ENCODE assay signal across 8 cellular contexts in the genomic region with DNA sequence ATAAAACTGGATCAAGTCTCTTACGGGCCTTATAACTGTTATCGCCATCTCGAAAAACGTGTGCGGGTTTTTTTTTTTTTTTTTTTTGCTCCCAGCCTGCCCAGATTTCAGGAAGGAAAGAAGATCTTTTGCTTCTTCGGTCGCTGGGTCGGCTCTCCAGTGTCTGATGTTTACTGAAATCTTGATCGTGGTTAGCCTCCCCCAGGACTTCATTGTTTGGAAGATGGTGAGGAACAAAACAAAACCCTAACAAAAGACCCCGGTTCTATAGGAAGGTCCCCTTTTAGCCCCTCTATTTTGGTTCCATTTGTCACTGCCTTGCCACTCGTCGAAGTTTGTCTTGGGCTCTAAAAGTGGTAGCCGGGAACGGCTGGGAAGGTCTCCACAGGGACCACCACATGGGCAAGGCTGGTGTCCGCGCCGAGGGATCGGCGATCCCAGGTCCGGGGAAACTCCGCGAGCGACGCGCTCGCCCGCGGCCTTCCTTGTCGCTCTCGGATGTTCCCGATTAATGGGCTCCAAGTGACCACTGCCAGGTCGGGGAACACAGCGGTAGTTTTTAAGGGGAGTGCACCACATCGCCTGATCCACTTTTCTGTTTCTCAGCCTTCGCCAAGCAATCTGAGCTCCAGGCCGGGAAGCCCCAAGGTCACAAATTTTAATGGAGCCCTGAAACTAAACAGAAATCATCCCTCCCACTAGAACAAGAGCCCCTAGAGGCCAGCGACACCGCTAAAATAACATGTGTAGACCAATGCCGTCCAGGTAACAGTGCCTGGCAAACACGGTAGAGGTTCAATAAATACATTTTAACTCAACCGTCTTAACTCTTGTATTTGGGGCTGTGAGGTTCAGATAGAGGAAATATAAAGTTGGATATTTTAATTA. TPM values are rescaled to one million over a fixed set of nuclear protein-coding genes. Genes with fewer than 3 reads are reported as not detected.
DNase-seq lines count a peak whose midpoint lies in the region; ATAC-seq and TF ChIP-seq lines count a peak whose summit lies in the region.

No MANE protein-coding gene starts in this region.

- H3K36me3 Mint-ChIP-seq in activated naive CD4-positive, alpha-beta T cell treated with anti-CD3 and anti-CD28 coated beads, Interleukin-2, amount 50 U/mL, for 72 hours, result peaks cover 12 to 18% of the 10 kb centered on the region in 2 donors

- H3K4me1 ChIP-seq in SJCRH30 (no peaks in the 10 kb centered on the region; the same call in 1 of the 2 replicates), aorta (ENCODE audit: control insufficient read depth in 1 of 2, insufficient read depth in 2 of 2, low read length in 2 of 2) (no peaks in the 10 kb centered on the region)

- peak; percentile 7 for ATAC-seq in GM19455 (IDR thresholded peaks at IDR 0.05; ENCODE audit: unreplicated experiment)
- peak; percentile 23 to 39 for ATAC-seq in activated naive CD4-positive, alpha-beta T cell treated with anti-CD3 and anti-CD28 coated beads, Interleukin-2, amount 50 U/mL, for 72 hours
- ATAC-seq in omental fat pad (ENCODE audit: low FRiP score), result peak; percentile 37
- peak; percentile 71 for ATAC-seq in aorta (ENCODE audit: low FRiP score)

- H3K9me3 ChIP-seq in SJCRH30 (replicated peaks) (no peaks in the 10 kb centered on the region), aorta (ENCODE audit: control insufficient read depth, low read length) (no peaks in the 10 kb centered on the region)

- H3K36me3 ChIP-seq in SJCRH30, result no peaks in the 10 kb centered on the region; the same call in 1 of the 2 replicates
- peaks cover 1 to 3% of the 10 kb centered on the region in 2 donors for H3K36me3 ChIP-seq in aorta (ENCODE audit: control insufficient read depth in 1 of 2, insufficient read depth in 2 of 2, low read length in 1 of 2)

- H3K27ac Mint-ChIP-seq in activated naive CD4-positive, alpha-beta T cell treated with anti-CD3 and anti-CD28 coated beads, Interleukin-2, amount 50 U/mL, for 72 hours, result peak overlapping the region; percentile 99 to 100

- WGBS in aorta, 2 donors, result 0 to 1% methylated on average over 41 of the region's 41 CpGs

- H3K27ac ChIP-seq in SJCRH30, result peak overlapping the region; percentile 92
- peak overlapping the region; percentile 92 to 98 for H3K27ac ChIP-seq in aorta (ENCODE audit: low read depth in 1 of 2, low read length in 2 of 2)

- H3K4me3 ChIP-seq in SJCRH30 (peak overlapping the region; percentile 75), aorta (ENCODE audit: low read length in 2 of 2) (peak overlapping the region; percentile 81)

- DNase-seq in COR-L47 (lab: John Stamatoyannopoulos, UW) (peak; percentile 56), KG1 (lab: John Stamatoyannopoulos, UW) (peak; percentile 23), SJCRH30 (peak; percentile 62 to 73), head of caudate nucleus (peak in 40 of 42 donors; percentile 15 to 71 (median 44)), omental fat pad (ENCODE audit: low spot score) (no peak), aorta (peak; percentile 69 to 84)
- peak; percentile 38 to 62 for DNase-seq in activated naive CD4-positive, alpha-beta T cell treated with anti-CD3 and anti-CD28 coated beads, Interleukin-2, amount 50 U/mL, for 72 hours (ENCODE audit: low spot score in 2 of 2)

- TF ChIP-seq CTCF in omental fat pad (IDR thresholded peaks at IDR 0.05), result no peak

- H3K9me3 Mint-ChIP-seq in activated naive CD4-positive, alpha-beta T cell treated with anti-CD3 and anti-CD28 coated beads, Interleukin-2, amount 50 U/mL, for 72 hours, result no peaks in the 10 kb centered on the region

- intact Hi-C loops in head of caudate nucleus (cut with DNase I), result loop anchor here (5.0 kb wide), 2 partner anchors 46 to 86 kb away; no protein-coding TSS in a partner anchor
- intact Hi-C loops in aorta (cut with DNase I), result loop anchor here (2.0 kb wide), 3 partner anchors 44 to 88 kb away; no protein-coding TSS in a partner anchor

- no peaks in the 10 kb centered on the region for H3K27me3 ChIP-seq in SJCRH30
- no peaks in the 10 kb centered on the region for H3K27me3 ChIP-seq in aorta (ENCODE audit: control insufficient read depth in 1 of 2, insufficient read depth in 2 of 2, low read length in 1 of 2)

RNA-seq across cellular contexts. Expression of gene TRIM27, which starts 27.0 kb away (rescaled TPM):
- total RNA-seq in SJCRH30 (2014; rRNA removed; shearing (Covaris generic)), result 48.2 and 52.8 TPM in 2 replicates
- total RNA-seq in activated naive CD4-positive, alpha-beta T cell treated with anti-CD3 and anti-CD28 coated beads, Interleukin-2, amount 50 U/mL, for 72 hours, result 10 to 100 TPM; 34.3 to 45.4 TPM
- total RNA-seq in omental fat pad (10 to 100 TPM; 37.0 to 75.2 (median 58.4) TPM), aorta (10 to 100 TPM; 42.0 to 56.0 TPM)
- 10 to 100 TPM; 19.3 to 38.8 TPM for polyA plus RNA-seq in aorta

Comparison
In these comparisons a context has a peak if more than half of its experiments do, and no peak if none do; other contexts are left out.
1. ATAC-seq: peak in every context shown above with its lines; median percentile 71 in aorta; 37 in omental fat pad; 31 in activated naive CD4-positive, alpha-beta T cell treated with anti-CD3 and anti-CD28 coated beads, Interleukin-2, amount 50 U/mL, for 72 hours; 7 in GM19455.